Comparison of ENCODE assay signal across 1 cellular context in the genomic region with DNA sequence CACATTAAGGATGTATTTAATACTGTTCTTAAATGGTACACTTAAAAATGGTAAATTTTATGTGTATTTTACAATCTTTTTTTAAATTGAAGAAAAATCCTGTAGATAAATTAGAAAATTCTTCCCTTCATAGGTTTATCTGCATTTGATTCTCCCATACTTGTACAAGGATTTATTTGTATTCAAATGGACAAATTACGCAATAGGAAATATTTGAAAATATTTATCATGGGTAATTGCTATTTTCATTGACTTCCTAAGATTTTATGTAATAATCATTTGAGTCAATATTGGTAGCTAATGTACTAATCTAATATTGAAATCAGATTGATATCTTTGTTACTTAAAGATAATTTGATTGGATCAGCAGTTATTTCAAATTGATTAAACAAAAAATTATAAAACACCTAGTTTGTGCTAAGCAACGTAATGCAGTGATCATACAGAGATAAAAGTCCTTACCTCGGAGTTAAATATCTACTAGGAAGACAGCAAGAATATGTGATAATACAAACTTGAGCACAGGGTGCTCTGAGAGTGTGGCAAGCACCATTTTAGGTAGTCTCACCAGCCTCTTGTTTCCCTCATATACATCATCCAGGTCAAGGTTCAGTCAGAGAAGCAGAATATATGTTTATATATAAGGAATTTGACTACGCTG.
TF ChIP-seq lines count a peak whose summit lies in the region.

No MANE protein-coding gene starts in this region.

TF ChIP-seq in HepG2, 621 proteins besides CTCF, POLR2A, EP300 and RAD21:
- peak; percentile 70; the same call in 1 of the 2 replicates for TF ChIP-seq CEBPB (IDR thresholded peaks at IDR 0.05; ENCODE audit: borderline replicate concordance, low read depth, low read length)
- TF ChIP-seq MAFK (conservative IDR thresholded peaks at IDR 0.05 in 1 of 2, IDR thresholded peaks at IDR 0.05 in 1 of 2; ENCODE audit: low read length in 2 of 2): peak; percentile 30 to 75; a peak in 2 of 4 replicates
- no peak for TF ChIP-seq ZNF562 (CRISPR knock-in tag; IDR thresholded peaks at IDR 0.05; ENCODE audit: borderline replicate concordance)
- TF ChIP-seq, protein P1, sequence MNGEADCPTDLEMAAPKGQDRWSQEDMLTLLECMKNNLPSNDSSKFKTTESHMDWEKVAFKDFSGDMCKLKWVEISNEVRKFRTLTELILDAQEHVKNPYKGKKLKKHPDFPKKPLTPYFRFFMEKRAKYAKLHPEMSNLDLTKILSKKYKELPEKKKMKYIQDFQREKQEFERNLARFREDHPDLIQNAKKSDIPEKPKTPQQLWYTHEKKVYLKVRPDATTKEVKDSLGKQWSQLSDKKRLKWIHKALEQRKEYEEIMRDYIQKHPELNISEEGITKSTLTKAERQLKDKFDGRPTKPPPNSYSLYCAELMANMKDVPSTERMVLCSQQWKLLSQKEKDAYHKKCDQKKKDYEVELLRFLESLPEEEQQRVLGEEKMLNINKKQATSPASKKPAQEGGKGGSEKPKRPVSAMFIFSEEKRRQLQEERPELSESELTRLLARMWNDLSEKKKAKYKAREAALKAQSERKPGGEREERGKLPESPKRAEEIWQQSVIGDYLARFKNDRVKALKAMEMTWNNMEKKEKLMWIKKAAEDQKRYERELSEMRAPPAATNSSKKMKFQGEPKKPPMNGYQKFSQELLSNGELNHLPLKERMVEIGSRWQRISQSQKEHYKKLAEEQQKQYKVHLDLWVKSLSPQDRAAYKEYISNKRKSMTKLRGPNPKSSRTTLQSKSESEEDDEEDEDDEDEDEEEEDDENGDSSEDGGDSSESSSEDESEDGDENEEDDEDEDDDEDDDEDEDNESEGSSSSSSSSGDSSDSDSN (CRISPR knock-in tag; IDR thresholded peaks at IDR 0.05): no peak
- no peak for TF ChIP-seq NONO (IDR thresholded peaks at IDR 0.05)
- no peak for TF ChIP-seq NONO (CRISPR knock-in tag; conservative IDR thresholded peaks at IDR 0.05)
- peak; percentile 40; the same call in 1 of the 2 replicates for TF ChIP-seq MAFF (IDR thresholded peaks at IDR 0.05; ENCODE audit: low read depth, low read length)
TF ChIP-seq in HepG2: peak in this region for 3.
